Comparison of ENCODE assay signal across 8 cellular contexts in genomic region chr19:18419195-18419698, GRCh38. TPM values are rescaled to one million over a fixed set of nuclear protein-coding genes. Genes with fewer than 3 reads are reported as not detected.
DNase-seq lines count a peak whose midpoint lies in the region; ATAC-seq and TF ChIP-seq lines count a peak whose summit lies in the region.

Gene SSBP4, plus strand, starts transcription at chr19:18419398. Its CDS starts 251 bp downstream, at chr19:18419649.

- peak within 1 kb of the TSS; percentile 75 for H3K4me3 Mint-ChIP-seq in mesothelial cell of epicardium

- peak; percentile 38 for ATAC-seq in HG03520 (IDR thresholded peaks at IDR 0.05; ENCODE audit: unreplicated experiment)

- no peaks in the 10 kb centered on the region for H3K36me3 Mint-ChIP-seq in mesothelial cell of epicardium

- peak within 1 kb of the TSS; percentile 92 for H3K27ac Mint-ChIP-seq in mesothelial cell of epicardium

- H3K4me1 Mint-ChIP-seq in mesothelial cell of epicardium, result peaks cover 68% of the 10 kb centered on the region

- no peaks in the 10 kb centered on the region for H3K9me3 Mint-ChIP-seq in mesothelial cell of epicardium

- TF ChIP-seq CTCF in mesothelial cell of epicardium (IDR thresholded peaks at IDR 0.05; ENCODE audit: unreplicated experiment), result no peak

- H3K27me3 Mint-ChIP-seq in mesothelial cell of epicardium (ENCODE audit: low read depth), result no peaks in the 10 kb centered on the region

- peak; percentile 82 for DNase-seq in NCI-H748 (lab: John Stamatoyannopoulos, UW; ENCODE audit: unreplicated experiment)
- DNase-seq in NCI-H748 treated with DMSO at 0.1 percent for 48 hours (lab: John Stamatoyannopoulos, UW), result no peak
- DNase-seq in NOMO-1 treated with dmso at 0.1 percent for 144 hours (lab: John Stamatoyannopoulos, UW; ENCODE audit: unreplicated experiment), result peak; percentile 78
- peak; percentile 56 for DNase-seq in activated T-cell treated with anti-CD3 and anti-CD28 coated beads for 24 hours (ENCODE audit: low read depth)
- DNase-seq in epidermal melanocyte (ENCODE audit: insufficient read length, low spot score), result peak; percentile 84
- peak; percentile 71 to 77 for DNase-seq in mesothelial cell of epicardium (ENCODE audit: low spot score in 2 of 2, unreplicated experiment in 2 of 2)
- peak; percentile 51 to 82 (median 65) for DNase-seq in stimulated activated naive CD4-positive, alpha-beta T cell (lab: John Stamatoyannopoulos, UW)

RNA-seq across cellular contexts. Expression of gene SSBP4, which starts in this region (rescaled TPM):
- total RNA-seq in mesothelial cell of epicardium, result 120 to 123 TPM (median 121 TPM) in 3 replicates
